18 cellular contexts compared by ENCODE assay signal in genomic region chrX:137915466-137915865, GRCh38.
"Had no signal": no experiment of that assay in that cellular context is flagged by ENCODE, and none has a peak within 500 bp of the region (broad histone marks: within the 10 kb centered on the region; RNA-seq: fewer than 3 reads in every experiment).

No MANE protein-coding gene starts in this region.

- H3K27ac Mint-ChIP-seq: activated naive CD4-positive, alpha-beta T cell treated with anti-CD3 and anti-CD28 coated beads for 36 hours; activated naive CD8-positive, alpha-beta T cell treated with anti-CD3 and anti-CD28 coated beads, Interleukin-2, amount 10 ng/mL, durations not matched to agents 7 days and 5 days; activated T-cell treated with anti-CD3 and anti-CD28 coated beads, Interleukin-2, amount 50 U/mL, for 72 hours; effector memory CD8-positive, alpha-beta T cell; natural killer cell treated with Interleukin-12 subunit alpha and Interleukin-12 subunit beta and Interleukin-15 and Interleukin-18, amount 100 ng/mL, for 72 hours; WTC11 had no signal

- H3K4me1 Mint-ChIP-seq: activated naive CD8-positive, alpha-beta T cell treated with anti-CD3 and anti-CD28 coated beads, Interleukin-2, amount 10 ng/mL, durations not matched to agents 7 days and 5 days; central memory CD8-positive, alpha-beta T cell had no signal

- DNase-seq: activated effector memory CD4-positive, alpha-beta T cell treated with Interleukin-2 at 50 U/mL for 16 hours; activated naive CD4-positive, alpha-beta T cell treated with anti-CD3 and anti-CD28 coated beads for 36 hours; activated naive CD8-positive, alpha-beta T cell treated with anti-CD3 and anti-CD28 coated beads, Interleukin-2, amount 10 ng/mL, durations not matched to agents 7 days and 5 days; activated T-cell treated with anti-CD3 and anti-CD28 coated beads, Interleukin-2, amount 50 U/mL, for 72 hours; amniotic stem cell; effector memory CD8-positive, alpha-beta T cell; left ventricle myocardium superior; ovary; stimulated activated CD4-positive, alpha-beta T cell treated with anti-CD3 and anti-CD28 coated beads, Interleukin-2, amount 100 ng/mL, for 48 hours; stimulated activated CD8-positive, alpha-beta memory T cell treated with anti-CD3 and anti-CD28 coated beads, Interleukin-4, amount 100 ng/mL, for 48 hours; stimulated activated naive CD4-positive, alpha-beta T cell; trophoblast cell; uterus had no signal

- ATAC-seq: activated T-cell treated with anti-CD3 and anti-CD28 coated beads, Interleukin-2, amount 50 U/mL, for 72 hours; effector memory CD8-positive, alpha-beta T cell; gastroesophageal sphincter; heart left ventricle; left ventricle myocardium superior; natural killer cell treated with Interleukin-12 subunit alpha and Interleukin-12 subunit beta and Interleukin-15 and Interleukin-18, amount 100 ng/mL, for 72 hours had no signal

- H3K4me3 Mint-ChIP-seq: activated naive CD4-positive, alpha-beta T cell treated with anti-CD3 and anti-CD28 coated beads for 36 hours; activated naive CD8-positive, alpha-beta T cell treated with anti-CD3 and anti-CD28 coated beads, Interleukin-2, amount 10 ng/mL, durations not matched to agents 7 days and 5 days; activated T-cell treated with anti-CD3 and anti-CD28 coated beads, Interleukin-2, amount 50 U/mL, for 72 hours; central memory CD8-positive, alpha-beta T cell; effector memory CD8-positive, alpha-beta T cell; natural killer cell treated with Interleukin-12 subunit alpha and Interleukin-12 subunit beta and Interleukin-15 and Interleukin-18, amount 100 ng/mL, for 72 hours; WTC11 had no signal

- H3K9me3 Mint-ChIP-seq: activated naive CD4-positive, alpha-beta T cell treated with anti-CD3 and anti-CD28 coated beads for 36 hours; activated naive CD8-positive, alpha-beta T cell treated with anti-CD3 and anti-CD28 coated beads, Interleukin-2, amount 10 ng/mL, durations not matched to agents 7 days and 5 days; activated T-cell treated with anti-CD3 and anti-CD28 coated beads, Interleukin-2, amount 50 U/mL, for 72 hours; central memory CD8-positive, alpha-beta T cell; natural killer cell treated with Interleukin-12 subunit alpha and Interleukin-12 subunit beta and Interleukin-15 and Interleukin-18, amount 100 ng/mL, for 72 hours had no signal

- H3K27me3 Mint-ChIP-seq: activated naive CD8-positive, alpha-beta T cell treated with anti-CD3 and anti-CD28 coated beads, Interleukin-2, amount 10 ng/mL, durations not matched to agents 7 days and 5 days; central memory CD8-positive, alpha-beta T cell; effector memory CD8-positive, alpha-beta T cell had no signal

- H3K36me3 Mint-ChIP-seq: activated naive CD8-positive, alpha-beta T cell treated with anti-CD3 and anti-CD28 coated beads, Interleukin-2, amount 10 ng/mL, durations not matched to agents 7 days and 5 days; natural killer cell treated with Interleukin-12 subunit alpha and Interleukin-12 subunit beta and Interleukin-15 and Interleukin-18, amount 100 ng/mL, for 72 hours; WTC11 had no signal
